ENCODE assay signal across 8 cellular contexts in genomic region chr4:48778431-48779094, GRCh38. TPM values are rescaled to one million over a fixed set of nuclear protein-coding genes. Genes with fewer than 3 reads are reported as not detected.
A peak's percentile ranks its signal among the peaks of the same experiment; 100 is the strongest.
DNase-seq lines count a peak whose midpoint lies in the region; ATAC-seq and TF ChIP-seq lines count a peak whose summit lies in the region.

No MANE protein-coding gene starts in this region.

- no peak overlapping the region for H2BK120ac ChIP-seq in neuronal stem cell (ENCODE audit: low read depth, low read length)

- peak overlapping the region; percentile 97 for H3K27ac Mint-ChIP-seq in activated naive CD4-positive, alpha-beta T cell treated with anti-CD3 and anti-CD28 coated beads, Interleukin-2, amount 50 U/mL, for 24 hours

- H2BK5ac ChIP-seq in neuronal stem cell (ENCODE audit: low read length), result no peak overlapping the region

- H3K23ac ChIP-seq in neuronal stem cell (ENCODE audit: low read depth, low read length, poor library complexity), result no peak overlapping the region

- CTCF ChIA-PET in RWPE1 (lab: Yijun Ruan, JAX), result no interaction called here

- no peak for ATAC-seq in HG03280 (IDR thresholded peaks at IDR 0.05; ENCODE audit: unreplicated experiment)

- no peak overlapping the region for H3K14ac ChIP-seq in neuronal stem cell (ENCODE audit: low read length)

- H3K9me3 ChIP-seq in neuronal stem cell (replicated peaks in 1 of 2; ENCODE audit: control insufficient read depth in 2 of 2, insufficient read depth in 1 of 2, low read depth in 1 of 2, low read length in 2 of 2), result no peaks in the 10 kb centered on the region

- H2BK12ac ChIP-seq in neuronal stem cell (ENCODE audit: low read length), result no peak overlapping the region

- H3K4ac ChIP-seq in neuronal stem cell (ENCODE audit: low read length), result no peak overlapping the region

- no peak overlapping the region for H4K91ac ChIP-seq in neuronal stem cell (ENCODE audit: low read depth, low read length, poor library complexity)

- no peaks in the 10 kb centered on the region for H3K79me1 ChIP-seq in neuronal stem cell (ENCODE audit: low read depth, low read length)

- peaks cover 7 to 22% of the 10 kb centered on the region in 2 donors for H3K4me1 ChIP-seq in neuronal stem cell (ENCODE audit: control insufficient read depth in 2 of 2, insufficient read depth in 1 of 2, low read depth in 1 of 2, low read length in 2 of 2)

- no peak overlapping the region for H2AK5ac ChIP-seq in neuronal stem cell (ENCODE audit: low read depth, low read length)

- peaks cover 2% of the 10 kb centered on the region in 2 donors for H3K36me3 ChIP-seq in neuronal stem cell (replicated peaks in 1 of 2; ENCODE audit: control insufficient read depth in 2 of 2, insufficient read depth in 2 of 2, low read length in 2 of 2)

- peaks cover 56% of the 10 kb centered on the region for H3K4me1 Mint-ChIP-seq in activated naive CD4-positive, alpha-beta T cell treated with anti-CD3 and anti-CD28 coated beads, Interleukin-2, amount 50 U/mL, for 24 hours

- H4K8ac ChIP-seq in neuronal stem cell (ENCODE audit: low read depth, low read length), result no peak overlapping the region

- TF ChIP-seq CTCF in RWPE1 (conservative IDR thresholded peaks at IDR 0.05; ENCODE audit: low read depth) (no peak), epithelial cell of esophagus (IDR thresholded peaks at IDR 0.05; ENCODE audit: insufficient read depth, low read depth, low read length, missing control alignments) (no peak)

- H3K36me3 Mint-ChIP-seq in activated naive CD4-positive, alpha-beta T cell treated with anti-CD3 and anti-CD28 coated beads, Interleukin-2, amount 50 U/mL, for 24 hours, result no peaks in the 10 kb centered on the region

- H3K4me3 Mint-ChIP-seq in activated naive CD4-positive, alpha-beta T cell treated with anti-CD3 and anti-CD28 coated beads, Interleukin-2, amount 50 U/mL, for 24 hours, result peak overlapping the region; percentile 94

- no peaks in the 10 kb centered on the region for H3K27me3 Mint-ChIP-seq in activated naive CD4-positive, alpha-beta T cell treated with anti-CD3 and anti-CD28 coated beads, Interleukin-2, amount 50 U/mL, for 24 hours

- POLR2A ChIA-PET in RWPE1 (lab: Yijun Ruan, JAX; ENCODE audit: low non-redundant PET), result no interaction called here

- H3K9me3 Mint-ChIP-seq in activated naive CD4-positive, alpha-beta T cell treated with anti-CD3 and anti-CD28 coated beads, Interleukin-2, amount 50 U/mL, for 24 hours, result no peaks in the 10 kb centered on the region

- peak overlapping the region; percentile 60 for H3K4me2 ChIP-seq in neuronal stem cell (ENCODE audit: insufficient read depth, low read length, poor library complexity, severe bottlenecking)

- no CpG with 5 or more reads among the region's 8 CpGs for WGBS in neuronal stem cell (ENCODE audit: extremely low coverage in 2 of 2, insufficient read length in 2 of 2, insufficient replicate concordance in 1 of 2), 2 donors

- DNase-seq in activated naive CD4-positive, alpha-beta T cell treated with anti-CD3 and anti-CD28 coated beads, Interleukin-2, amount 50 U/mL, for 16 hours, result no peak
- peak; percentile 35 for DNase-seq in RWPE1 (ENCODE audit: low spot score)
- DNase-seq in epithelial cell of esophagus (ENCODE audit: low read depth), result peak; percentile 70
- no peak for DNase-seq in neuronal stem cell (ENCODE audit: low spot score)
- DNase-seq in NCI-H2081 treated with DMSO at 0.1 percent for 48 hours (lab: John Stamatoyannopoulos, UW), result no peak
- DNase-seq in SHP77 treated with DMSO at 0.1 percent for 48 hours (lab: John Stamatoyannopoulos, UW), result no peak

- H2AFZ ChIP-seq in neuronal stem cell (ENCODE audit: low read length), result peak overlapping the region; percentile 91

- no peak overlapping the region for H3K18ac ChIP-seq in neuronal stem cell (ENCODE audit: low read length)

- H3K4me3 ChIP-seq in epithelial cell of esophagus (ENCODE audit: low read length), result peak overlapping the region; percentile 90
- peak overlapping the region; percentile 89 to 95 for H3K4me3 ChIP-seq in neuronal stem cell (ENCODE audit: low read length in 2 of 2)

- no peaks in the 10 kb centered on the region for H3K27me3 ChIP-seq in neuronal stem cell (ENCODE audit: control insufficient read depth in 3 of 3, insufficient read depth in 3 of 3, low read depth in 1 of 3, low read length in 3 of 3)

- H3K9ac ChIP-seq in neuronal stem cell (ENCODE audit: low read depth, low read length, poor library complexity), result no peak overlapping the region

- no peak overlapping the region for H2BK15ac ChIP-seq in neuronal stem cell (ENCODE audit: low read length)

- H3K27ac ChIP-seq in RWPE1 (peak overlapping the region; percentile 99), neuronal stem cell (replicated peaks; ENCODE audit: low read length) (peak overlapping the region; percentile 97)

RNA-seq across cellular contexts. Expression of gene FRYL, which starts 1.5 kb away (rescaled TPM):
- polyA plus RNA-seq in neuronal stem cell (2013, experiment 1 of 2), result 12.6 TPM
- 13.6 TPM for polyA plus RNA-seq in neuronal stem cell (2013, experiment 2 of 2)

RNA-seq across cellular contexts. Expression of gene OCIAD1, which starts 52.3 kb away (rescaled TPM):
- polyA plus RNA-seq in neuronal stem cell (2013, experiment 1 of 2), result 170 TPM
- 177 TPM for polyA plus RNA-seq in neuronal stem cell (2013, experiment 2 of 2)

Comparison
In these comparisons a context has a peak if more than half of its experiments do, and no peak if none do; other contexts are left out.
1. DNase-seq: peak in RWPE1 (single experiment) and epithelial cell of esophagus (single experiment); none in activated naive CD4-positive, alpha-beta T cell treated with anti-CD3 and anti-CD28 coated beads, Interleukin-2, amount 50 U/mL, for 16 hours (single experiment), neuronal stem cell (single experiment), NCI-H2081 treated with DMSO at 0.1 percent for 48 hours (single experiment) and SHP77 treated with DMSO at 0.1 percent for 48 hours (single experiment).